ENCODE assay signal across 12 cellular contexts in genomic region chr11:115981814-115982471, GRCh38.
DNase-seq lines count a peak whose midpoint lies in the region; ATAC-seq and TF ChIP-seq lines count a peak whose summit lies in the region.
"Had no signal": no experiment of that assay in that cellular context is flagged by ENCODE, and none has a peak within 500 bp of the region (broad histone marks: within the 10 kb centered on the region; RNA-seq: fewer than 3 reads in every experiment).

No MANE protein-coding gene starts in this region.

- DNase-seq in esophagus muscularis mucosa (ENCODE audit: extremely low spot score) (peak; percentile 66), left ventricle myocardium superior (no peak), neuronal stem cell (ENCODE audit: low spot score) (no peak), DMS 273 (lab: John Stamatoyannopoulos, UW; ENCODE audit: unreplicated experiment) (no peak), EL (no peak)
- DNase-seq: BE2C; CD4-positive, alpha-beta memory T cell; GM23248 had no signal

- H3K4ac ChIP-seq in neuronal stem cell (ENCODE audit: low read length) = no peak overlapping the region

- CTCF ChIA-PET in HEK293 (lab: Yijun Ruan, JAX) = no interaction called here

- ATAC-seq in left ventricle myocardium superior (peak; percentile 77), HG02938 (IDR thresholded peaks at IDR 0.05; ENCODE audit: unreplicated experiment) (no peak)
- ATAC-seq: HepG2 had no signal

- 68% methylated on average over 3 of the region's 3 CpGs for WGBS in esophagus muscularis mucosa
- no CpG with 5 or more reads among the region's 3 CpGs for WGBS in neuronal stem cell (ENCODE audit: extremely low coverage in 2 of 2, insufficient read length in 2 of 2, insufficient replicate concordance in 1 of 2), 2 donors

- no peak overlapping the region for H3K14ac ChIP-seq in neuronal stem cell (ENCODE audit: low read length)

- no peaks in the 10 kb centered on the region for H3K36me3 ChIP-seq in HEK293 (ENCODE audit: control insufficient read depth in 2 of 2, insufficient read depth in 1 of 2, low read length in 2 of 2)
- H3K36me3 ChIP-seq in esophagus muscularis mucosa = no peaks in the 10 kb centered on the region
- no peaks in the 10 kb centered on the region for H3K36me3 ChIP-seq in neuronal stem cell (replicated peaks in 1 of 2; ENCODE audit: control insufficient read depth in 2 of 2, insufficient read depth in 2 of 2, low read length in 2 of 2)
- H3K36me3 ChIP-seq: BE2C had no signal

- no peak overlapping the region for H2BK12ac ChIP-seq in neuronal stem cell (ENCODE audit: low read length)

- intact Hi-C loops in esophagus muscularis mucosa (cut with DNase I) = no loop called here
- intact Hi-C loops in left ventricle myocardium superior (cut with micrococcal nuclease) = no loop called here

- no peak for TF ChIP-seq POLR2A in esophagus muscularis mucosa (IDR thresholded peaks at IDR 0.05; ENCODE audit: low read depth)

- no peak overlapping the region for H3K4me3 ChIP-seq in HEK293 (ENCODE audit: low read depth, low read length)
- H3K4me3 ChIP-seq in esophagus muscularis mucosa = no peak overlapping the region
- H3K4me3 ChIP-seq in neuronal stem cell (ENCODE audit: low read length in 2 of 2) = no peak overlapping the region
- H3K4me3 ChIP-seq: GM23248 had no signal

- H2BK5ac ChIP-seq in neuronal stem cell (ENCODE audit: low read length) = no peak overlapping the region

- H2AK5ac ChIP-seq in neuronal stem cell (ENCODE audit: low read depth, low read length) = no peak overlapping the region

- no peak overlapping the region for H3K23ac ChIP-seq in neuronal stem cell (ENCODE audit: low read depth, low read length, poor library complexity)

- no peaks in the 10 kb centered on the region for H3K27me3 ChIP-seq in esophagus muscularis mucosa
- no peaks in the 10 kb centered on the region for H3K27me3 ChIP-seq in neuronal stem cell (ENCODE audit: control insufficient read depth in 3 of 3, insufficient read depth in 3 of 3, low read depth in 1 of 3, low read length in 3 of 3)
- H3K27me3 ChIP-seq: BE2C had no signal

- H3K18ac ChIP-seq in neuronal stem cell (ENCODE audit: low read length) = peak overlapping the region; percentile 40

- H2BK15ac ChIP-seq in neuronal stem cell (ENCODE audit: low read length) = no peak overlapping the region

- no peaks in the 10 kb centered on the region for H3K79me1 ChIP-seq in neuronal stem cell (ENCODE audit: low read depth, low read length)

- POLR2A ChIA-PET in HEK293 (lab: Yijun Ruan, JAX) = no interaction called here

- no peak for TF ChIP-seq EP300 in esophagus muscularis mucosa (IDR thresholded peaks at IDR 0.05)

- H3K27ac ChIP-seq in HEK293 (ENCODE audit: extremely low read depth, low read depth, low read length) (no peak overlapping the region), esophagus muscularis mucosa (replicated peaks in 1 of 4) (no peak overlapping the region), neuronal stem cell (replicated peaks; ENCODE audit: low read length) (no peak overlapping the region)
- H3K27ac ChIP-seq: C4-2B, GM23248 had no signal

- H3K9ac ChIP-seq in neuronal stem cell (ENCODE audit: low read depth, low read length, poor library complexity) = no peak overlapping the region
- H3K9ac ChIP-seq: GM23248 had no signal

- TF ChIP-seq CTCF in HEK293 (tag by site-specific recombination; IDR thresholded peaks at IDR 0.05) (no peak), esophagus muscularis mucosa (IDR thresholded peaks at IDR 0.05) (no peak)

- H4K8ac ChIP-seq in neuronal stem cell (ENCODE audit: low read depth, low read length) = no peak overlapping the region

- H3K9me3 ChIP-seq in HEK293 (ENCODE audit: control insufficient read depth, insufficient read depth, low read depth, low read length) (no peaks in the 10 kb centered on the region), esophagus muscularis mucosa (no peaks in the 10 kb centered on the region), neuronal stem cell (replicated peaks in 1 of 2; ENCODE audit: control insufficient read depth in 2 of 2, insufficient read depth in 1 of 2, low read depth in 1 of 2, low read length in 2 of 2) (no peaks in the 10 kb centered on the region)
- H3K9me3 ChIP-seq: BE2C had no signal

- no peak overlapping the region for H2AFZ ChIP-seq in neuronal stem cell (ENCODE audit: low read length)
- H2AFZ ChIP-seq: GM23248 had no signal

- H3K4me1 ChIP-seq in HEK293 (ENCODE audit: control insufficient read depth, insufficient read depth, low read length) (no peaks in the 10 kb centered on the region), esophagus muscularis mucosa (peaks cover 0 to 18% (median 14%) of the 10 kb centered on the region in 4 donors), neuronal stem cell (ENCODE audit: control insufficient read depth in 2 of 2, insufficient read depth in 1 of 2, low read depth in 1 of 2, low read length in 2 of 2) (peaks cover 7 to 13% of the 10 kb centered on the region in 2 donors)
- H3K4me1 ChIP-seq: BE2C had no signal

- no peak overlapping the region for H2BK120ac ChIP-seq in neuronal stem cell (ENCODE audit: low read depth, low read length)

- H4K91ac ChIP-seq in neuronal stem cell (ENCODE audit: low read depth, low read length, poor library complexity) = no peak overlapping the region

- H3K4me2 ChIP-seq in neuronal stem cell (ENCODE audit: insufficient read depth, low read length, poor library complexity, severe bottlenecking) = no peak overlapping the region

TF ChIP-seq in HEK293, 187 proteins besides CTCF, POLR2A, EP300 and RAD21:
- TF ChIP-seq ZFHX2 (tag by site-specific recombination; conservative IDR thresholded peaks at IDR 0.05) (0 out of 2 replicates have a peak, but pooled peaks have one; percentile 14), MZF1 (tag by site-specific recombination; IDR thresholded peaks at IDR 0.05; ENCODE audit: borderline replicate concordance) (no peak)
